In the genomic region with DNA sequence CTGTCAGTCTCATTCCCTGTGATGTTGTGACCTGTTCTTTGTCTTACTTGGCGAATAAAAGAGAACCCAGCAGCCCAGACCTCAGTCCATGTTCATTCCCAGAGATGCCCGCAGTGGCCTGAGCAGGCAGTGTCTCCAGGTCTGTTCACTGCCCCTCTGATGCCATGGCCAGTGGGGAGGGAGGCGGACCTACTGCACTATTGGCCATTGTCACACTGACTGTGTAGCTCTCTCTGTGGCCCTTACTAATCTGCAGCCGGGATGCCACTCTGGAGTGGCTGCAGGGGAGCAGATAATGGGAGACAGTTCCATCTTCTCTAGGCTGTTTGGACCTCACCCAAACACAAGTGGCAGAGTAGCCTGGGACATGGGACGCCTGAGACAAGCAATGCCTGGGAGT, we compare ENCODE assay signal across 16 cellular contexts.
"Had no signal": no experiment of that assay in that cellular context is flagged by ENCODE, and none has a peak within 500 bp of the region (broad histone marks: within the 10 kb centered on the region; RNA-seq: fewer than 3 reads in every experiment).

No MANE protein-coding gene starts in this region.

- H3K27ac ChIP-seq: adrenal gland, breast epithelium, prostate gland, right atrium auricular region, uterus had no signal

- H3K9me3 ChIP-seq: adrenal gland, breast epithelium, prostate gland, right atrium auricular region, transverse colon, uterus had no signal

- H3K27me3 ChIP-seq: adrenal gland, breast epithelium, right atrium auricular region, uterus had no signal

- ATAC-seq: activated CD4-positive, alpha-beta T cell treated with anti-CD3 and anti-CD28 coated beads for 36 hours; stimulated activated naive CD8-positive, alpha-beta T cell treated with anti-CD3 and anti-CD28 coated beads, Interleukin-15, Interleukin-2, amounts not matched to agents 100 U/mL and 50 U/mL, for 24 hours had no signal

- DNase-seq: activated CD4-positive, alpha-beta T cell treated with anti-CD3 and anti-CD28 coated beads for 36 hours; activated CD4-positive, alpha-beta T cell treated with anti-CD3 and anti-CD28 coated beads, Interleukin-2, amount 50 U/mL, for 48 hours; activated gamma-delta T cell treated with Interleukin-2 at 50 U/mL for 16 hours; adrenal gland; cerebellar nuclear complex; effector memory CD4-positive, alpha-beta T cell; glutamatergic neuron; hippocampal formation; occipital lobe; stimulated activated naive CD8-positive, alpha-beta T cell treated with anti-CD3 and anti-CD28 coated beads, Interleukin-15, Interleukin-2, amounts not matched to agents 100 U/mL and 50 U/mL, for 24 hours; T-helper 2 cell; uterus had no signal

- H3K4me3 ChIP-seq: adrenal gland, prostate gland, right atrium auricular region, uterus had no signal

- H3K36me3 ChIP-seq: adrenal gland, breast epithelium, prostate gland, right atrium auricular region, transverse colon, uterus had no signal
